3 cellular contexts compared by ENCODE assay signal in the genomic region with DNA sequence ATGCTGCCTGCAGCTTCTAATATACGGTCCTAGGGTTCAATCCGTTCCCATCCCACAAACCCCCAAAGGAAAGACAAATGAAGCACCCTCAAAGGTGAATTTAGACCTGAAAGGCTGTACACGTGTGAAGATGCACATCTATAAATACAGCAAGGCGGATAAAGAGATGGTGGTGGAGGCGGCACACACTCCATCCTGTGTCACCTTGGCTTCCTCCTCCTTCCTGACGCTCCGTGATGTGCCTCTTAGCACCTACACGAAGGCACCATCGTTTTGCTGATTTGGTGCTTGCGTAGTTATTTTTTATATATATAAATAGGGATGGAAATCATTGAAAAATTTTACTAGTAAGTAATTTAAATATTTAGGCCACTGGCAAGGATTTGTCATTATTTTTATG.
"Had no signal": no experiment of that assay in that cellular context is flagged by ENCODE, and none has a peak within 500 bp of the region (broad histone marks: within the 10 kb centered on the region; RNA-seq: fewer than 3 reads in every experiment).

No MANE protein-coding gene starts in this region.

- H2AFZ ChIP-seq: GM23338 had no signal

- ATAC-seq: GM23338 had no signal

- DNase-seq: H9, HCEC 1CT had no signal

- H3K4me2 ChIP-seq: GM23338 had no signal

- H3K4me3 ChIP-seq: GM23338 had no signal
